13 cellular contexts compared by ENCODE assay signal in the genomic region with DNA sequence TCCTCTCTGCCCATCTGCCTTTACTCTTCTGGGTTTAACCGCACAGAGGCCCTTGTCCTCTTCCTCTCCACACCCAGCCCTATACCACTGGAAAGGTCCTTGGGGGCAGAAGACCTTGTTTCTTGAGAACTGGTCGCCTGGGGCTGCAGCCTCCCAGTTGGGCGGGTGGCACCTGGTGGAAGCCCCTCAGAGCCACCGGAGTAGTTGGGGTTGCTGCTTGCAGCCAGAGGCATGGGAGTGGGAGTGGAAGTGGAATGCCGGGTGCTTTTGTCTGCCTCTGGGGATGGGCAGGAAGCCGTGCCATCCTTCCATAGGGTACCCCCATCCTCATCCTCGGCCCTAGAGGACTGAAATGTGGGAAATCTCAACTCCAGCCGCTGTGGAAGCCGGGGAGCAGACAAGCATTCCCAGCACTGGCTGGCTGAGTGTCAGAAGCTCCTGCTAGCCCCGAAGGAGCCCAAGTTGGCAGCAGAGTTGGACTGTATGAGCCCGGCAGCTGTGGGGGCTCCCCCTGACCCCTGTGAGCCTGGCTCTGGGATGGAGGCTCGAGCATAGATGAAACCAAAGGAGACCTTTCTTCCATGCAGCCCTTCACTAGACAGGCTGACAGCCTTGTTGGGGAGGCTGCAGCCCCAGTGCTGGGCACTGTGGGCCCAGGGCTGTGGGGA. TPM values are rescaled to one million over a fixed set of nuclear protein-coding genes. Genes with fewer than 3 reads are reported as not detected.
DNase-seq lines count a peak whose midpoint lies in the region; ATAC-seq and TF ChIP-seq lines count a peak whose summit lies in the region.
"Had no signal": no experiment of that assay in that cellular context is flagged by ENCODE, and none has a peak within 500 bp of the region (broad histone marks: within the 10 kb centered on the region; RNA-seq: fewer than 3 reads in every experiment).

No MANE protein-coding gene starts in this region.

- TF ChIP-seq CTCF in MCF 10A (IDR thresholded peaks at IDR 0.05; ENCODE audit: unreplicated experiment): no peak
- no peak for TF ChIP-seq CTCF in breast epithelium (IDR thresholded peaks at IDR 0.05)
- TF ChIP-seq CTCF in glutamatergic neuron (IDR thresholded peaks at IDR 0.05; ENCODE audit: partially characterized antibody, unreplicated experiment): no peak

- H3K27ac ChIP-seq in breast epithelium: no peak overlapping the region
- H3K27ac ChIP-seq: BLaER1 treated with 17β-estradiol and CSF1 and Interleukin-3, amounts not matched to agents 10 nM and 100 nM; colonic mucosa; gastrocnemius medialis; RWPE1 had no signal

- CTCF ChIA-PET in MCF 10A (lab: Yijun Ruan, JAX): no interaction called here

- intact Hi-C loops in MCF 10A (cut with micrococcal nuclease) (loop anchor here (5.0 kb wide), 1 partner anchor 138 kb away; no protein-coding TSS in a partner anchor), breast epithelium (cut with DNase I; ENCODE audit: low total_unique reads) (no loop called here)
- intact Hi-C loops in activated T-helper 1 cell treated with anti-CD3 and anti-CD28 coated beads, Interleukin-12 subunit alpha, Interleukin-12 subunit beta, Interleukin-2, Interleukin-4 antibody, amounts not matched to agents 30 ng/mL and 10 ng/mL and 1 ng/mL, durations not matched to agents 14 hours and 24 hours and 36 hours (cut with micrococcal nuclease): loop anchor here (5.0 kb wide), 1 partner anchor 88 kb away; no protein-coding TSS in a partner anchor

- H3K27ac Mint-ChIP-seq in MCF 10A (ENCODE audit: low read depth, unreplicated experiment) (no peak overlapping the region), glutamatergic neuron (ENCODE audit: unreplicated experiment) (peak overlapping the region; percentile 77)
- H3K27ac Mint-ChIP-seq in activated T-helper 1 cell treated with anti-CD3 and anti-CD28 coated beads, Interleukin-12 subunit alpha, Interleukin-12 subunit beta, Interleukin-2, Interleukin-4 antibody, amounts not matched to agents 30 ng/mL and 10 ng/mL and 1 ng/mL, durations not matched to agents 14 hours and 24 hours and 36 hours: peak overlapping the region; percentile 52
- no peak overlapping the region for H3K27ac Mint-ChIP-seq in stimulated activated naive CD8-positive, alpha-beta T cell treated with anti-CD3 and anti-CD28 coated beads, Interleukin-15, amount 100 ng/mL, for 72 hours

- H3K4me1 ChIP-seq in breast epithelium: no peaks in the 10 kb centered on the region
- H3K4me1 ChIP-seq: colonic mucosa had no signal

- H3K36me3 ChIP-seq in breast epithelium: no peaks in the 10 kb centered on the region
- H3K36me3 ChIP-seq: BLaER1 treated with 17β-estradiol and CSF1 and Interleukin-3, amounts not matched to agents 10 nM and 100 nM; colonic mucosa; gastrocnemius medialis had no signal

- peaks cover 52% of the 10 kb centered on the region for H3K4me1 Mint-ChIP-seq in MCF 10A (ENCODE audit: insufficient read depth, unreplicated experiment)
- H3K4me1 Mint-ChIP-seq in activated T-helper 1 cell treated with anti-CD3 and anti-CD28 coated beads, Interleukin-12 subunit alpha, Interleukin-12 subunit beta, Interleukin-2, Interleukin-4 antibody, amounts not matched to agents 30 ng/mL and 10 ng/mL and 1 ng/mL, durations not matched to agents 14 hours and 24 hours and 36 hours (ENCODE audit: low read depth): peaks cover 15% of the 10 kb centered on the region
- H3K4me1 Mint-ChIP-seq in glutamatergic neuron (ENCODE audit: low read depth, unreplicated experiment): peaks cover 29% of the 10 kb centered on the region
- peaks cover 13% of the 10 kb centered on the region for H3K4me1 Mint-ChIP-seq in stimulated activated naive CD8-positive, alpha-beta T cell treated with anti-CD3 and anti-CD28 coated beads, Interleukin-15, amount 100 ng/mL, for 72 hours

- peaks cover 11% of the 10 kb centered on the region for H3K36me3 Mint-ChIP-seq in MCF 10A (ENCODE audit: insufficient read depth, unreplicated experiment)
- H3K36me3 Mint-ChIP-seq in activated T-helper 1 cell treated with anti-CD3 and anti-CD28 coated beads, Interleukin-12 subunit alpha, Interleukin-12 subunit beta, Interleukin-2, Interleukin-4 antibody, amounts not matched to agents 30 ng/mL and 10 ng/mL and 1 ng/mL, durations not matched to agents 14 hours and 24 hours and 36 hours (ENCODE audit: low read depth): peaks cover 2% of the 10 kb centered on the region
- H3K36me3 Mint-ChIP-seq in glutamatergic neuron (ENCODE audit: unreplicated experiment): no peaks in the 10 kb centered on the region

- no peak for ATAC-seq in stimulated activated naive CD8-positive, alpha-beta T cell treated with anti-CD3 and anti-CD28 coated beads, Interleukin-15, amount 100 ng/mL, for 72 hours
- no peak for ATAC-seq in HG03520 (IDR thresholded peaks at IDR 0.05; ENCODE audit: unreplicated experiment)
- ATAC-seq: gastrocnemius medialis had no signal

- BruUV-seq in MCF 10A (replicated peaks; lab: Mats Ljungman, UMichigan): no TSS peak

- POLR2A ChIA-PET in MCF 10A (lab: Yijun Ruan, JAX): no interaction called here

- peaks cover 5 to 52% of the 10 kb centered on the region in 2 donors for H3K27me3 ChIP-seq in breast epithelium

- H3K9me3 Mint-ChIP-seq in MCF 10A (ENCODE audit: unreplicated experiment) (no peaks in the 10 kb centered on the region), glutamatergic neuron (ENCODE audit: unreplicated experiment) (peaks cover 11% of the 10 kb centered on the region)
- no peaks in the 10 kb centered on the region for H3K9me3 Mint-ChIP-seq in activated T-helper 1 cell treated with anti-CD3 and anti-CD28 coated beads, Interleukin-12 subunit alpha, Interleukin-12 subunit beta, Interleukin-2, Interleukin-4 antibody, amounts not matched to agents 30 ng/mL and 10 ng/mL and 1 ng/mL, durations not matched to agents 14 hours and 24 hours and 36 hours
- H3K9me3 Mint-ChIP-seq in stimulated activated naive CD8-positive, alpha-beta T cell treated with anti-CD3 and anti-CD28 coated beads, Interleukin-15, amount 100 ng/mL, for 72 hours: no peaks in the 10 kb centered on the region

- TF ChIP-seq POLR2A in breast epithelium (IDR thresholded peaks at IDR 0.05): no peak

- no peaks in the 10 kb centered on the region for H3K27me3 Mint-ChIP-seq in MCF 10A (ENCODE audit: insufficient read depth, unreplicated experiment)
- peaks cover 57% of the 10 kb centered on the region for H3K27me3 Mint-ChIP-seq in activated T-helper 1 cell treated with anti-CD3 and anti-CD28 coated beads, Interleukin-12 subunit alpha, Interleukin-12 subunit beta, Interleukin-2, Interleukin-4 antibody, amounts not matched to agents 30 ng/mL and 10 ng/mL and 1 ng/mL, durations not matched to agents 14 hours and 24 hours and 36 hours (ENCODE audit: insufficient read depth)
- peaks cover 13% of the 10 kb centered on the region for H3K27me3 Mint-ChIP-seq in glutamatergic neuron (ENCODE audit: unreplicated experiment)
- peaks cover 87% of the 10 kb centered on the region for H3K27me3 Mint-ChIP-seq in stimulated activated naive CD8-positive, alpha-beta T cell treated with anti-CD3 and anti-CD28 coated beads, Interleukin-15, amount 100 ng/mL, for 72 hours

- no peak for DNase-seq in MCF 10A (ENCODE audit: unreplicated experiment)
- DNase-seq in breast epithelium (ENCODE audit: low spot score in 2 of 2): no peak
- DNase-seq in activated T-helper 1 cell treated with anti-CD3 and anti-CD28 coated beads, Interleukin-12 subunit alpha, Interleukin-12 subunit beta, Interleukin-2, Interleukin-4 antibody, amounts not matched to agents 30 ng/mL and 10 ng/mL and 1 ng/mL, durations not matched to agents 14 hours and 24 hours and 36 hours (ENCODE audit: low spot score): no peak
- DNase-seq in glutamatergic neuron: no peak
- no peak for DNase-seq in stimulated activated naive CD8-positive, alpha-beta T cell treated with anti-CD3 and anti-CD28 coated beads, Interleukin-15, amount 100 ng/mL, for 72 hours
- DNase-seq in NCI-H2107 (lab: John Stamatoyannopoulos, UW): no peak
- DNase-seq in NCI-H446 (lab: John Stamatoyannopoulos, UW): no peak
- DNase-seq: colonic mucosa, gastrocnemius medialis had no signal

- no peaks in the 10 kb centered on the region for H3K9me3 ChIP-seq in breast epithelium
- H3K9me3 ChIP-seq: BLaER1 treated with 17β-estradiol and CSF1 and Interleukin-3, amounts not matched to agents 10 nM and 100 nM; colonic mucosa; gastrocnemius medialis had no signal

- no peak overlapping the region for H3K4me3 ChIP-seq in breast epithelium

- H3K4me3 Mint-ChIP-seq in MCF 10A (ENCODE audit: unreplicated experiment) (peak overlapping the region; percentile 86), glutamatergic neuron (ENCODE audit: unreplicated experiment) (peak overlapping the region; percentile 86)
- peak overlapping the region; percentile 67 for H3K4me3 Mint-ChIP-seq in activated T-helper 1 cell treated with anti-CD3 and anti-CD28 coated beads, Interleukin-12 subunit alpha, Interleukin-12 subunit beta, Interleukin-2, Interleukin-4 antibody, amounts not matched to agents 30 ng/mL and 10 ng/mL and 1 ng/mL, durations not matched to agents 14 hours and 24 hours and 36 hours
- H3K4me3 Mint-ChIP-seq in stimulated activated naive CD8-positive, alpha-beta T cell treated with anti-CD3 and anti-CD28 coated beads, Interleukin-15, amount 100 ng/mL, for 72 hours: peak overlapping the region; percentile 50 to 69

RNA-seq across cellular contexts. Expression of a gene that starts 1.2 kb away (rescaled TPM):
- total RNA-seq in MCF 10A (2022): 15.6 and 16.4 TPM in 2 replicates
- under 1 TPM; 0.33 to 0.48 (median 0.44) TPM for total RNA-seq in breast epithelium
- total RNA-seq in activated T-helper 1 cell treated with anti-CD3 and anti-CD28 coated beads, Interleukin-12 subunit alpha, Interleukin-12 subunit beta, Interleukin-2, Interleukin-4 antibody, amounts not matched to agents 30 ng/mL and 10 ng/mL and 1 ng/mL, durations not matched to agents 14 hours and 24 hours and 36 hours: 0.29 TPM in 1 of 2 replicates, not detected in the other
- 15.9 TPM for total RNA-seq in glutamatergic neuron (ENCODE audit: unreplicated experiment)
- total RNA-seq: NCI-H460 had no signal

Comparison
In these comparisons a context has a peak if more than half of its experiments do, and no peak if none do; other contexts are left out.
1. RNA of a gene that starts 1.2 kb away (total RNA-seq): 15.9 TPM in glutamatergic neuron (single experiment) and 15.6 to 16.4 TPM in MCF 10A; 0.33 to 0.48 TPM in breast epithelium and 0.29 TPM in activated T-helper 1 cell treated with anti-CD3 and anti-CD28 coated beads, Interleukin-12 subunit alpha, Interleukin-12 subunit beta, Interleukin-2, Interleukin-4 antibody, amounts not matched to agents 30 ng/mL and 10 ng/mL and 1 ng/mL, durations not matched to agents 14 hours and 24 hours and 36 hours; every median in the first group is over 10 times any median in the second.
2. H3K27ac Mint-ChIP-seq: peak in activated T-helper 1 cell treated with anti-CD3 and anti-CD28 coated beads, Interleukin-12 subunit alpha, Interleukin-12 subunit beta, Interleukin-2, Interleukin-4 antibody, amounts not matched to agents 30 ng/mL and 10 ng/mL and 1 ng/mL, durations not matched to agents 14 hours and 24 hours and 36 hours (single experiment) and glutamatergic neuron (single experiment); none in MCF 10A (single experiment) and stimulated activated naive CD8-positive, alpha-beta T cell treated with anti-CD3 and anti-CD28 coated beads, Interleukin-15, amount 100 ng/mL, for 72 hours (0 of 2).
3. Peak in every context shown above with its lines, with median percentiles within 50 percentile points of each other: H3K4me3 Mint-ChIP-seq.